In genomic region chr13:109385161-109385560, GRCh38 we compare ENCODE assay signal across 15 cellular contexts.
DNase-seq lines count a peak whose midpoint lies in the region; ATAC-seq and TF ChIP-seq lines count a peak whose summit lies in the region.
"Had no signal": no experiment of that assay in that cellular context is flagged by ENCODE, and none has a peak within 500 bp of the region (broad histone marks: within the 10 kb centered on the region; RNA-seq: fewer than 3 reads in every experiment).

No MANE protein-coding gene starts in this region.

- BruUV-seq in MCF 10A (replicated peaks; lab: Mats Ljungman, UMichigan), result no TSS peak

- ATAC-seq in RWPE2 (ENCODE audit: low read depth) (no peak), HG02798 (IDR thresholded peaks at IDR 0.05; ENCODE audit: poor library complexity, unreplicated experiment) (no peak)
- no peak for ATAC-seq in stimulated activated naive CD8-positive, alpha-beta T cell treated with anti-CD3 and anti-CD28 coated beads, Interleukin-15, Interleukin-2, amounts not matched to agents 100 U/mL and 50 U/mL, for 24 hours
- ATAC-seq: activated naive CD8-positive, alpha-beta T cell treated with anti-CD3 and anti-CD28 coated beads, Interleukin-2, amount 50 U/mL, for 24 hours; WTC11 had no signal

- no peak overlapping the region for H2AFZ ChIP-seq in fibroblast of lung (ENCODE audit: low read length)

- no peak overlapping the region for H3K4me2 ChIP-seq in fibroblast of lung (ENCODE audit: extremely low read depth, insufficient read depth, low read length)

- H3K27me3 Mint-ChIP-seq in MCF 10A (ENCODE audit: insufficient read depth, unreplicated experiment), result no peaks in the 10 kb centered on the region

- no peaks in the 10 kb centered on the region for H3K9me3 Mint-ChIP-seq in MCF 10A (ENCODE audit: unreplicated experiment)
- H3K9me3 Mint-ChIP-seq: activated naive CD8-positive, alpha-beta T cell treated with anti-CD3 and anti-CD28 coated beads, Interleukin-2, amount 50 U/mL, for 24 hours; nephron progenitor cell; WTC11 had no signal

- H3K27ac ChIP-seq in breast epithelium (peak overlapping the region in 1 of 2 donors; percentile 41), RWPE2 (ENCODE audit: poor library complexity, severe bottlenecking) (peak overlapping the region; percentile 44), fibroblast of lung (ENCODE audit: insufficient read depth, low read length) (no peak overlapping the region)
- H3K27ac ChIP-seq: stomach had no signal

- intact Hi-C loops in MCF 10A (cut with micrococcal nuclease) (loop anchor here (5.0 kb wide), 1 partner anchor 722 kb away; no protein-coding TSS in a partner anchor), breast epithelium (cut with DNase I; ENCODE audit: low total_unique reads) (no loop called here)

- H3K9ac ChIP-seq in fibroblast of lung (ENCODE audit: insufficient read depth, low read length), result no peak overlapping the region

- no peak for TF ChIP-seq POLR2A in breast epithelium (IDR thresholded peaks at IDR 0.05)

- no peaks in the 10 kb centered on the region for H3K36me3 ChIP-seq in breast epithelium
- no peaks in the 10 kb centered on the region for H3K36me3 ChIP-seq in RWPE2 (ENCODE audit: low read depth)
- H3K36me3 ChIP-seq in fibroblast of lung (ENCODE audit: control insufficient read depth, insufficient read depth, low read length), result no peaks in the 10 kb centered on the region
- H3K36me3 ChIP-seq: stomach had no signal

- H3K4me3 Mint-ChIP-seq in MCF 10A (ENCODE audit: unreplicated experiment), result no peak overlapping the region
- H3K4me3 Mint-ChIP-seq: activated naive CD8-positive, alpha-beta T cell treated with anti-CD3 and anti-CD28 coated beads, Interleukin-2, amount 50 U/mL, for 24 hours; CD8-positive, alpha-beta memory T cell; nephron progenitor cell; WTC11 had no signal

- H3K9me3 ChIP-seq in breast epithelium, result no peaks in the 10 kb centered on the region
- H3K9me3 ChIP-seq in RWPE2 (ENCODE audit: severe bottlenecking), result no peaks in the 10 kb centered on the region
- H3K9me3 ChIP-seq in fibroblast of lung (ENCODE audit: control insufficient read depth, insufficient read depth, low read depth, low read length), result no peaks in the 10 kb centered on the region
- H3K9me3 ChIP-seq: stomach had no signal

- peaks cover 35% of the 10 kb centered on the region for H3K4me1 Mint-ChIP-seq in MCF 10A (ENCODE audit: insufficient read depth, unreplicated experiment)
- H3K4me1 Mint-ChIP-seq: activated naive CD8-positive, alpha-beta T cell treated with anti-CD3 and anti-CD28 coated beads, Interleukin-2, amount 50 U/mL, for 24 hours; CD8-positive, alpha-beta memory T cell; nephron progenitor cell had no signal

- DNase-seq in MCF 10A (ENCODE audit: unreplicated experiment) (peak; percentile 32), breast epithelium (ENCODE audit: low spot score in 2 of 2) (no peak), RWPE2 (ENCODE audit: low spot score) (no peak), fibroblast of lung (ENCODE audit: low read depth in 2 of 2) (peak; percentile 34 to 83), NCI-H1694 treated with DMSO at 0.1 percent for 48 hours (lab: John Stamatoyannopoulos, UW) (no peak), dedifferentiated amniotic fluid mesenchymal stem cell (ENCODE audit: extremely low spot score) (no peak)
- DNase-seq in stimulated activated naive CD8-positive, alpha-beta T cell treated with anti-CD3 and anti-CD28 coated beads, Interleukin-15, Interleukin-2, amounts not matched to agents 100 U/mL and 50 U/mL, for 24 hours, result no peak
- DNase-seq: activated naive CD8-positive, alpha-beta T cell treated with anti-CD3 and anti-CD28 coated beads, Interleukin-2, amount 50 U/mL, for 24 hours; CD8-positive, alpha-beta memory T cell; NCI-H2081; NCI-H526; nephron progenitor cell; stomach had no signal

- peak overlapping the region; percentile 85 for H3K27ac Mint-ChIP-seq in MCF 10A (ENCODE audit: low read depth, unreplicated experiment)
- H3K27ac Mint-ChIP-seq: activated naive CD8-positive, alpha-beta T cell treated with anti-CD3 and anti-CD28 coated beads, Interleukin-2, amount 50 U/mL, for 24 hours; CD8-positive, alpha-beta memory T cell; nephron progenitor cell; WTC11 had no signal

- no peaks in the 10 kb centered on the region for H3K79me2 ChIP-seq in fibroblast of lung (ENCODE audit: control insufficient read depth, insufficient read depth, low read length)

- POLR2A ChIA-PET in MCF 10A (lab: Yijun Ruan, JAX), result no interaction called here

- CTCF ChIA-PET in MCF 10A (lab: Yijun Ruan, JAX), result interaction anchor here (0.6 kb wide), 1 partner anchor 400 kb away, joined by 4 read pairs; no protein-coding TSS in a partner anchor

- H3K36me3 Mint-ChIP-seq in MCF 10A (ENCODE audit: insufficient read depth, unreplicated experiment), result peaks cover 9% of the 10 kb centered on the region
- H3K36me3 Mint-ChIP-seq: CD8-positive, alpha-beta memory T cell; WTC11 had no signal

- TF ChIP-seq CTCF in MCF 10A (IDR thresholded peaks at IDR 0.05; ENCODE audit: unreplicated experiment) (no peak), breast epithelium (IDR thresholded peaks at IDR 0.05) (no peak), RWPE2 (IDR thresholded peaks at IDR 0.05; ENCODE audit: poor library complexity, severe bottlenecking) (no peak), fibroblast of lung (conservative IDR thresholded peaks at IDR 0.05 in 1 of 2, IDR thresholded peaks at IDR 0.05 in 1 of 2; ENCODE audit: low read depth in 1 of 2, low read length in 2 of 2) (no peak)

- H4K20me1 ChIP-seq in fibroblast of lung (ENCODE audit: control insufficient read depth, extremely low read depth, insufficient read depth, low read length), result no peaks in the 10 kb centered on the region

- H3K4me1 ChIP-seq in breast epithelium, result no peaks in the 10 kb centered on the region
- H3K4me1 ChIP-seq in RWPE2 (ENCODE audit: insufficient read depth, poor library complexity, severe bottlenecking), result peaks cover 25% of the 10 kb centered on the region
- no peaks in the 10 kb centered on the region for H3K4me1 ChIP-seq in fibroblast of lung (ENCODE audit: control insufficient read depth, extremely low read depth, insufficient read depth, low read length)
- H3K4me1 ChIP-seq: stomach had no signal

- H3K27me3 ChIP-seq in breast epithelium, result no peaks in the 10 kb centered on the region
- no peaks in the 10 kb centered on the region for H3K27me3 ChIP-seq in RWPE2 (ENCODE audit: insufficient read depth, poor library complexity, severe bottlenecking)
- H3K27me3 ChIP-seq in fibroblast of lung (ENCODE audit: control insufficient read depth, insufficient read depth, low read length), result no peaks in the 10 kb centered on the region
- H3K27me3 ChIP-seq: stomach had no signal

- H3K4me3 ChIP-seq in breast epithelium (no peak overlapping the region), RWPE2 (ENCODE audit: severe bottlenecking) (no peak overlapping the region), fibroblast of lung (replicated peaks in 1 of 4; ENCODE audit: control extremely low read depth in 1 of 4, insufficient read depth in 1 of 4, low read depth in 3 of 4, low read length in 4 of 4) (no peak overlapping the region)
- H3K4me3 ChIP-seq: stomach had no signal

Comparison
In these comparisons a context has a peak if more than half of its experiments do, and no peak if none do; other contexts are left out.
1. DNase-seq: peak in MCF 10A (single experiment) and fibroblast of lung (2 of 2); none in breast epithelium (0 of 2), RWPE2 (single experiment), stimulated activated naive CD8-positive, alpha-beta T cell treated with anti-CD3 and anti-CD28 coated beads, Interleukin-15, Interleukin-2, amounts not matched to agents 100 U/mL and 50 U/mL, for 24 hours (single experiment), NCI-H1694 treated with DMSO at 0.1 percent for 48 hours (single experiment) and dedifferentiated amniotic fluid mesenchymal stem cell (single experiment).